In genomic region chr13:27620377-27621115, GRCh38 we compare ENCODE assay signal across 1 cellular context.
TF ChIP-seq lines count a peak whose summit lies in the region.

Gene LNX2 (minus strand): TSS chr13:27620529. CDS start chr13:27581703, 38,826 bp downstream.

TF ChIP-seq in GM12878, 131 proteins besides CTCF, POLR2A, EP300 and RAD21 (continued from another document and continues in another):
- TF ChIP-seq, protein P1, sequence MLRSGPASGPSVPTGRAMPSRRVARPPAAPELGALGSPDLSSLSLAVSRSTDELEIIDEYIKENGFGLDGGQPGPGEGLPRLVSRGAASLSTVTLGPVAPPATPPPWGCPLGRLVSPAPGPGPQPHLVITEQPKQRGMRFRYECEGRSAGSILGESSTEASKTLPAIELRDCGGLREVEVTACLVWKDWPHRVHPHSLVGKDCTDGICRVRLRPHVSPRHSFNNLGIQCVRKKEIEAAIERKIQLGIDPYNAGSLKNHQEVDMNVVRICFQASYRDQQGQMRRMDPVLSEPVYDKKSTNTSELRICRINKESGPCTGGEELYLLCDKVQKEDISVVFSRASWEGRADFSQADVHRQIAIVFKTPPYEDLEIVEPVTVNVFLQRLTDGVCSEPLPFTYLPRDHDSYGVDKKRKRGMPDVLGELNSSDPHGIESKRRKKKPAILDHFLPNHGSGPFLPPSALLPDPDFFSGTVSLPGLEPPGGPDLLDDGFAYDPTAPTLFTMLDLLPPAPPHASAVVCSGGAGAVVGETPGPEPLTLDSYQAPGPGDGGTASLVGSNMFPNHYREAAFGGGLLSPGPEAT (IDR thresholded peaks at IDR 0.05; ENCODE audit: low read depth): peak; percentile 34; the same call in 1 of the 2 replicates
- TF ChIP-seq CUX1 (IDR thresholded peaks at IDR 0.05; ENCODE audit: insufficient replicate concordance, low read depth, low read length) (no peak), SP1 (IDR thresholded peaks at IDR 0.05; ENCODE audit: low read depth, low read length) (peak; percentile 95), BACH1 (IDR thresholded peaks at IDR 0.05; ENCODE audit: borderline replicate concordance) (peak; percentile 68), ESRRA (IDR thresholded peaks at IDR 0.05; ENCODE audit: low read length) (no peak; the same call in 1 of the 2 replicates), NR2C1 (IDR thresholded peaks at IDR 0.05) (peak; percentile 54), ZBTB4 (CRISPR knock-in tag; IDR thresholded peaks at IDR 0.05) (no peak), PRDM15 (CRISPR knock-in tag; IDR thresholded peaks at IDR 0.05) (no peak), MTA2 (IDR thresholded peaks at IDR 0.05; ENCODE audit: low read depth) (no peak), FOXK2 (IDR thresholded peaks at IDR 0.05) (no peak), RELA (IDR thresholded peaks at IDR 0.05; ENCODE audit: borderline replicate concordance, partially characterized antibody) (no peak), RUNX3 (IDR thresholded peaks at IDR 0.05; ENCODE audit: low read length) (peak; percentile 26; the same call in 1 of the 2 replicates), EED (IDR thresholded peaks at IDR 0.05; ENCODE audit: low read depth) (peak; percentile 63; the same call in 1 of the 2 replicates), TAF1 (IDR thresholded peaks at IDR 0.05; ENCODE audit: borderline replicate concordance, low read depth, low read length) (0 out of 2 replicates have a peak, but pooled peaks have one; percentile 26), RAD51 (IDR thresholded peaks at IDR 0.05) (no peak), CBX3 (IDR thresholded peaks at IDR 0.05; ENCODE audit: borderline replicate concordance, low read depth) (no peak), GATAD2B (conservative IDR thresholded peaks at IDR 0.05; ENCODE audit: low read depth) (peak; percentile 16; the same call in 1 of the 2 replicates), RB1 (IDR thresholded peaks at IDR 0.05; ENCODE audit: borderline replicate concordance) (peak; percentile 9; the same call in 1 of the 2 replicates), ASH2L (IDR thresholded peaks at IDR 0.05; ENCODE audit: borderline replicate concordance, low read depth) (no peak), ATF2 (IDR thresholded peaks at IDR 0.05; ENCODE audit: low read length) (no peak), ZNF274 (IDR thresholded peaks at IDR 0.05; ENCODE audit: insufficient read depth, insufficient read length) (no peak), IKZF2 (IDR thresholded peaks at IDR 0.05) (peak; percentile 64 to 73; a peak in 3 of 4 replicates), TBL1XR1 (IDR thresholded peaks at IDR 0.05; ENCODE audit: low read depth, low read length) (no peak), STAT3 (IDR thresholded peaks at IDR 0.05; ENCODE audit: low read depth, low read length) (no peak), MXI1 (IDR thresholded peaks at IDR 0.05; ENCODE audit: low read depth, low read length) (no peak; the same call in 1 of the 2 replicates), ZNF622 (IDR thresholded peaks at IDR 0.05) (peak; percentile 64), ZSCAN29 (IDR thresholded peaks at IDR 0.05) (0 out of 2 replicates have a peak, but pooled peaks have one; percentile 48), TCF7 (IDR thresholded peaks at IDR 0.05; ENCODE audit: borderline replicate concordance) (no peak), SREBF2 (IDR thresholded peaks at IDR 0.05; ENCODE audit: low read length) (no peak), CHD1 (IDR thresholded peaks at IDR 0.05; ENCODE audit: low read depth, low read length) (no peak), SRF (IDR thresholded peaks at IDR 0.05; ENCODE audit: low read depth in 2 of 2, low read length in 2 of 2) (no peak), CREB1 (IDR thresholded peaks at IDR 0.05; ENCODE audit: low read depth) (peak; percentile 83), LARP7 (IDR thresholded peaks at IDR 0.05) (peak; percentile 70; the same call in 1 of the 2 replicates), KDM1A (IDR thresholded peaks at IDR 0.05; ENCODE audit: borderline replicate concordance) (no peak), RCOR1 (conservative IDR thresholded peaks at IDR 0.05; ENCODE audit: low read depth, low read length) (no peak), RFX5 (IDR thresholded peaks at IDR 0.05; ENCODE audit: low read depth, low read length) (peak; percentile 37; the same call in 1 of the 2 replicates), NR2F1 (conservative IDR thresholded peaks at IDR 0.05) (0 out of 2 replicates have a peak, but pooled peaks have one; percentile 55), SIN3A (IDR thresholded peaks at IDR 0.05; ENCODE audit: low read depth, low read length) (peak; percentile 29; the same call in 1 of the 2 replicates), HSF1 (IDR thresholded peaks at IDR 0.05; ENCODE audit: low read depth, low read length) (no peak), ZBED1 (IDR thresholded peaks at IDR 0.05; ENCODE audit: borderline replicate concordance) (no peak), YBX1 (IDR thresholded peaks at IDR 0.05) (no peak), SMC3 (IDR thresholded peaks at IDR 0.05; ENCODE audit: borderline replicate concordance, low read length) (no peak), HDAC2 (IDR thresholded peaks at IDR 0.05) (no peak)
- TF ChIP-seq, protein P2, sequence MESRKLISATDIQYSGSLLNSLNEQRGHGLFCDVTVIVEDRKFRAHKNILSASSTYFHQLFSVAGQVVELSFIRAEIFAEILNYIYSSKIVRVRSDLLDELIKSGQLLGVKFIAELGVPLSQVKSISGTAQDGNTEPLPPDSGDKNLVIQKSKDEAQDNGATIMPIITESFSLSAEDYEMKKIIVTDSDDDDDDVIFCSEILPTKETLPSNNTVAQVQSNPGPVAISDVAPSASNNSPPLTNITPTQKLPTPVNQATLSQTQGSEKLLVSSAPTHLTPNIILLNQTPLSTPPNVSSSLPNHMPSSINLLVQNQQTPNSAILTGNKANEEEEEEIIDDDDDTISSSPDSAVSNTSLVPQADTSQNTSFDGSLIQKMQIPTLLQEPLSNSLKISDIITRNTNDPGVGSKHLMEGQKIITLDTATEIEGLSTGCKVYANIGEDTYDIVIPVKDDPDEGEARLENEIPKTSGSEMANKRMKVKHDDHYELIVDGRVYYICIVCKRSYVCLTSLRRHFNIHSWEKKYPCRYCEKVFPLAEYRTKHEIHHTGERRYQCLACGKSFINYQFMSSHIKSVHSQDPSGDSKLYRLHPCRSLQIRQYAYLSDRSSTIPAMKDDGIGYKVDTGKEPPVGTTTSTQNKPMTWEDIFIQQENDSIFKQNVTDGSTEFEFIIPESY (IDR thresholded peaks at IDR 0.05): no peak
- TF ChIP-seq, protein P3, sequence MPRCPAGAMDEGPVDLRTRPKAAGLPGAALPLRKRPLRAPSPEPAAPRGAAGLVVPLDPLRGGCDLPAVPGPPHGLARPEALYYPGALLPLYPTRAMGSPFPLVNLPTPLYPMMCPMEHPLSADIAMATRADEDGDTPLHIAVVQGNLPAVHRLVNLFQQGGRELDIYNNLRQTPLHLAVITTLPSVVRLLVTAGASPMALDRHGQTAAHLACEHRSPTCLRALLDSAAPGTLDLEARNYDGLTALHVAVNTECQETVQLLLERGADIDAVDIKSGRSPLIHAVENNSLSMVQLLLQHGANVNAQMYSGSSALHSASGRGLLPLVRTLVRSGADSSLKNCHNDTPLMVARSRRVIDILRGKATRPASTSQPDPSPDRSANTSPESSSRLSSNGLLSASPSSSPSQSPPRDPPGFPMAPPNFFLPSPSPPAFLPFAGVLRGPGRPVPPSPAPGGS (IDR thresholded peaks at IDR 0.05; ENCODE audit: borderline replicate concordance, insufficient read depth, low read depth, low read length, poor library complexity, severe bottlenecking): no peak
